In genomic region chr9:128203842-128204551, GRCh38 we compare ENCODE assay signal across 1 cellular context.
TF ChIP-seq lines count a peak whose summit lies in the region.

No MANE protein-coding gene starts in this region.

TF ChIP-seq in K562, 482 proteins besides CTCF, POLR2A, EP300 and RAD21 (continued from another document and continues in another):
- TF ChIP-seq ZNF639 (CRISPR knock-in tag; conservative IDR thresholded peaks at IDR 0.05 in 1 of 2, IDR thresholded peaks at IDR 0.05 in 1 of 2) (no peak), CGGBP1 (CRISPR knock-in tag; IDR thresholded peaks at IDR 0.05) (no peak), NKRF (IDR thresholded peaks at IDR 0.05; ENCODE audit: borderline replicate concordance) (no peak), ZNF511 (CRISPR knock-in tag; IDR thresholded peaks at IDR 0.05) (no peak), CCAR2 (IDR thresholded peaks at IDR 0.05; ENCODE audit: low read depth, low read length) (no peak), ZNF282 (CRISPR knock-in tag; IDR thresholded peaks at IDR 0.05) (no peak), ZNF280A (IDR thresholded peaks at IDR 0.05; ENCODE audit: low read depth, partially characterized antibody) (no peak), DLX4 (CRISPR knock-in tag; IDR thresholded peaks at IDR 0.05) (no peak), TEAD2 (tag; IDR thresholded peaks at IDR 0.05) (no peak), TAF7 (tag; IDR thresholded peaks at IDR 0.05) (no peak; the same call in 1 of the 2 replicates), NR4A1 (CRISPR knock-in tag; IDR thresholded peaks at IDR 0.05) (peak; percentile 70; the same call in 1 of the 2 replicates), NR4A1 (tag; IDR thresholded peaks at IDR 0.05) (no peak), ZNF592 (IDR thresholded peaks at IDR 0.05) (no peak), PHF8 (IDR thresholded peaks at IDR 0.05; ENCODE audit: borderline replicate concordance, low read length) (peak; percentile 50; the same call in 1 of the 2 replicates), SMARCA5 (IDR thresholded peaks at IDR 0.05) (no peak), SMAD4 (CRISPR knock-in tag; conservative IDR thresholded peaks at IDR 0.05) (peak; percentile 69), MAFK (IDR thresholded peaks at IDR 0.05; ENCODE audit: low read length) (no peak), RBM34 (IDR thresholded peaks at IDR 0.05; ENCODE audit: borderline replicate concordance, insufficient read depth, low read length) (no peak), ZNF764 (CRISPR knock-in tag; IDR thresholded peaks at IDR 0.05; ENCODE audit: low read depth) (peak; percentile 48; the same call in 1 of the 2 replicates), ATF2 (CRISPR knock-in tag; IDR thresholded peaks at IDR 0.05) (no peak), RERE (CRISPR knock-in tag; IDR thresholded peaks at IDR 0.05; ENCODE audit: borderline replicate concordance) (no peak), ZNF609 (CRISPR knock-in tag; IDR thresholded peaks at IDR 0.05; ENCODE audit: borderline replicate concordance) (no peak), SMAD2 (IDR thresholded peaks at IDR 0.05; ENCODE audit: low read depth, low read length) (no peak), PATZ1 (CRISPR knock-in tag; IDR thresholded peaks at IDR 0.05; ENCODE audit: borderline replicate concordance) (no peak), HES1 (IDR thresholded peaks at IDR 0.05; ENCODE audit: low read depth) (no peak)
